19 cellular contexts compared by ENCODE assay signal in genomic region chr12:112342587-112342986, GRCh38.
"Had no signal": no experiment of that assay in that cellular context is flagged by ENCODE, and none has a peak within 500 bp of the region (broad histone marks: within the 10 kb centered on the region; RNA-seq: fewer than 3 reads in every experiment).

No MANE protein-coding gene starts in this region.

- H3K27ac ChIP-seq: lower lobe of right lung, parathyroid adenoma, sigmoid colon, thoracic aorta, upper lobe of left lung had no signal

- H3K4me3 ChIP-seq: lower lobe of right lung, sigmoid colon, thoracic aorta, upper lobe of left lung had no signal

- H3K4me1 ChIP-seq: lower lobe of right lung, parathyroid adenoma had no signal

- H3K9ac ChIP-seq: parathyroid adenoma had no signal

- H2AFZ ChIP-seq: parathyroid adenoma had no signal

- DNase-seq: activated CD4-positive, alpha-beta memory T cell treated with anti-CD3 and anti-CD28 coated beads, Interleukin-2, amount 10 ng/mL, durations not matched to agents 7 days and 5 days; activated CD4-positive, alpha-beta T cell treated with anti-CD3 and anti-CD28 coated beads for 48 hours; activated CD4-positive, CD25-positive, alpha-beta regulatory T cell; activated CD8-positive, alpha-beta memory T cell treated with anti-CD3 and anti-CD28 coated beads, Interleukin-2, amount 10 ng/mL, durations not matched to agents 7 days and 5 days; activated naive CD4-positive, alpha-beta T cell treated with Interleukin-2 at 50 U/mL for 16 hours; activated naive CD8-positive, alpha-beta T cell treated with anti-CD3 and anti-CD28 coated beads, Interleukin-2, amount 10 ng/mL, durations not matched to agents 7 days and 5 days; amygdala; effector memory CD8-positive, alpha-beta T cell; foreskin melanocyte; glutamatergic neuron; hypothalamus; islet precursor cell; left colon; lower lobe of right lung; sigmoid colon; stimulated activated CD4-positive, alpha-beta T cell treated with anti-CD3 and anti-CD28 coated beads, Interleukin-4, amount 100 ng/mL, for 4 hours; upper lobe of left lung had no signal

- H3K36me3 ChIP-seq: lower lobe of right lung, sigmoid colon, thoracic aorta, upper lobe of left lung had no signal

- H3K27me3 ChIP-seq: sigmoid colon, upper lobe of left lung had no signal
